In genomic region chr1:207021139-207021861, GRCh38 we compare ENCODE assay signal across 16 cellular contexts. TPM values are rescaled to one million over a fixed set of nuclear protein-coding genes. Genes with fewer than 3 reads are reported as not detected.
DNase-seq lines count a peak whose midpoint lies in the region; ATAC-seq and TF ChIP-seq lines count a peak whose summit lies in the region.
"Had no signal": no experiment of that assay in that cellular context is flagged by ENCODE, and none has a peak within 500 bp of the region (broad histone marks: within the 10 kb centered on the region; RNA-seq: fewer than 3 reads in every experiment).

No MANE protein-coding gene starts in this region.

- TF ChIP-seq CTCF in C4-2B (conservative IDR thresholded peaks at IDR 0.05): no peak
- TF ChIP-seq CTCF in RWPE1 (conservative IDR thresholded peaks at IDR 0.05; ENCODE audit: low read depth): no peak

- peak overlapping the region; percentile 74 for H3K27ac Mint-ChIP-seq in dendritic cell treated with granulocyte-macrophage colony-stimulating factor and Interleukin-4, amounts not matched to agents 40 ng/mL and 50 ng/mL, for 4 days
- H3K27ac Mint-ChIP-seq in activated CD4-positive, alpha-beta T cell treated with anti-CD3 and anti-CD28 coated beads for 36 hours: no peak overlapping the region
- H3K27ac Mint-ChIP-seq: brain, natural killer cell had no signal

- H3K9me3 Mint-ChIP-seq in dendritic cell treated with granulocyte-macrophage colony-stimulating factor and Interleukin-4, amounts not matched to agents 40 ng/mL and 50 ng/mL, for 4 days: no peaks in the 10 kb centered on the region
- H3K9me3 Mint-ChIP-seq in activated CD4-positive, alpha-beta T cell treated with anti-CD3 and anti-CD28 coated beads for 36 hours (ENCODE audit: low read depth): no peaks in the 10 kb centered on the region
- H3K9me3 Mint-ChIP-seq: brain, immature natural killer cell, natural killer cell had no signal

- intact Hi-C loops in dendritic cell treated with granulocyte-macrophage colony-stimulating factor and Interleukin-4, amounts not matched to agents 40 ng/mL and 50 ng/mL, for 4 days (cut with micrococcal nuclease): no loop called here
- intact Hi-C loops in activated CD4-positive, alpha-beta T cell treated with anti-CD3 and anti-CD28 coated beads for 36 hours (cut with DNase I, micrococcal nuclease): no loop called here

- H3K4me1 Mint-ChIP-seq in dendritic cell treated with granulocyte-macrophage colony-stimulating factor and Interleukin-4, amounts not matched to agents 40 ng/mL and 50 ng/mL, for 4 days (ENCODE audit: low read depth): peaks cover 62% of the 10 kb centered on the region
- H3K4me1 Mint-ChIP-seq in activated CD4-positive, alpha-beta T cell treated with anti-CD3 and anti-CD28 coated beads for 36 hours: peaks cover 5% of the 10 kb centered on the region
- H3K4me1 Mint-ChIP-seq: immature natural killer cell, natural killer cell had no signal

- H3K36me3 Mint-ChIP-seq in dendritic cell treated with granulocyte-macrophage colony-stimulating factor and Interleukin-4, amounts not matched to agents 40 ng/mL and 50 ng/mL, for 4 days (ENCODE audit: low read depth): no peaks in the 10 kb centered on the region
- H3K36me3 Mint-ChIP-seq in activated CD4-positive, alpha-beta T cell treated with anti-CD3 and anti-CD28 coated beads for 36 hours (ENCODE audit: low read depth): no peaks in the 10 kb centered on the region
- H3K36me3 Mint-ChIP-seq: brain, immature natural killer cell, natural killer cell had no signal

- peaks cover 4% of the 10 kb centered on the region for H3K27me3 Mint-ChIP-seq in dendritic cell treated with granulocyte-macrophage colony-stimulating factor and Interleukin-4, amounts not matched to agents 40 ng/mL and 50 ng/mL, for 4 days
- H3K27me3 Mint-ChIP-seq in activated CD4-positive, alpha-beta T cell treated with anti-CD3 and anti-CD28 coated beads for 36 hours: peaks cover 5% of the 10 kb centered on the region

- POLR2A ChIA-PET in RWPE1 (lab: Yijun Ruan, JAX; ENCODE audit: low non-redundant PET): interaction anchor here (0.6 to 1.5 kb wide), 2 partner anchors 11 to 15 kb away, joined by 3 to 9 read pairs; partner anchors contain the start of gene C1orf116
- POLR2A ChIA-PET in activated CD4-positive, alpha-beta T cell treated with anti-CD3 and anti-CD28 coated beads for 36 hours (lab: Charles Lee): interaction anchor here (0.6 kb wide), 1 partner anchor 1447 kb away, joined by 4 read pairs; no protein-coding TSS in a partner anchor

- CTCF ChIA-PET in RWPE1 (lab: Yijun Ruan, JAX): interaction anchor here (1.0 kb wide), 1 partner anchor 531 kb away, joined by 3 read pairs; no protein-coding TSS in a partner anchor
- CTCF ChIA-PET in activated CD4-positive, alpha-beta T cell treated with anti-CD3 and anti-CD28 coated beads for 36 hours (lab: Charles Lee): interaction anchor here (0.7 to 1.4 kb wide), 5 partner anchors 8 to 240 kb away, joined by 3 to 4 read pairs (median 3); no protein-coding TSS in a partner anchor

- DNase-seq in RWPE1 (ENCODE audit: low spot score): no peak
- peak; percentile 70 for DNase-seq in pons (ENCODE audit: low spot score)
- DNase-seq in iPS-NIHi7 (ENCODE audit: extremely low spot score): no peak
- no peak for DNase-seq in activated CD4-positive, alpha-beta T cell treated with anti-CD3 and anti-CD28 coated beads for 36 hours
- DNase-seq: AML-193, immature natural killer cell, natural killer cell, NCI-H524 treated with DMSO at 0.1 percent for 48 hours, SHP77 had no signal

- H3K27ac ChIP-seq in C4-2B (peak overlapping the region; percentile 99), RWPE1 (peak overlapping the region; percentile 97)

- no peak for ATAC-seq in GM18498 (IDR thresholded peaks at IDR 0.05; ENCODE audit: unreplicated experiment)
- no peak for ATAC-seq in GM19463 (IDR thresholded peaks at IDR 0.05; ENCODE audit: unreplicated experiment)
- ATAC-seq in activated CD4-positive, alpha-beta T cell treated with anti-CD3 and anti-CD28 coated beads for 36 hours: no peak
- ATAC-seq: activated CD4-positive, CD25-positive, alpha-beta regulatory T cell treated with anti-CD3 and anti-CD28 coated beads, Interleukin-2, amount 50 U/mL, for 24 hours; natural killer cell had no signal

- H3K4me3 Mint-ChIP-seq in dendritic cell treated with granulocyte-macrophage colony-stimulating factor and Interleukin-4, amounts not matched to agents 40 ng/mL and 50 ng/mL, for 4 days: no peak overlapping the region
- no peak overlapping the region for H3K4me3 Mint-ChIP-seq in activated CD4-positive, alpha-beta T cell treated with anti-CD3 and anti-CD28 coated beads for 36 hours
- H3K4me3 Mint-ChIP-seq: brain, immature natural killer cell, natural killer cell had no signal

RNA-seq across cellular contexts. Expression of gene C1orf116, which starts 11.3 kb away (rescaled TPM):
- total RNA-seq in activated CD4-positive, alpha-beta T cell treated with anti-CD3 and anti-CD28 coated beads for 36 hours: under 1 TPM in 1 of 2 experiments, not detected in 1; 0.05 TPM
- total RNA-seq: skeletal muscle tissue had no signal

RNA-seq across cellular contexts. Expression of gene YOD1, which starts 29.7 kb away (rescaled TPM):
- 1 to 10 TPM; 5.3 to 6.0 TPM for total RNA-seq in activated CD4-positive, alpha-beta T cell treated with anti-CD3 and anti-CD28 coated beads for 36 hours

RNA-seq across cellular contexts. Expression of gene PFKFB2, which starts 31.8 kb away (rescaled TPM):
- 1 to 10 TPM; 3.1 to 3.5 TPM for total RNA-seq in activated CD4-positive, alpha-beta T cell treated with anti-CD3 and anti-CD28 coated beads for 36 hours

RNA-seq across cellular contexts. Expression of gene FCAMR, which starts 51.0 kb away (rescaled TPM):
- not detected for total RNA-seq in activated CD4-positive, alpha-beta T cell treated with anti-CD3 and anti-CD28 coated beads for 36 hours
- total RNA-seq: natural killer cell, skeletal muscle tissue had no signal
